ENCODE assay signal across 38 cellular contexts in the genomic region with DNA sequence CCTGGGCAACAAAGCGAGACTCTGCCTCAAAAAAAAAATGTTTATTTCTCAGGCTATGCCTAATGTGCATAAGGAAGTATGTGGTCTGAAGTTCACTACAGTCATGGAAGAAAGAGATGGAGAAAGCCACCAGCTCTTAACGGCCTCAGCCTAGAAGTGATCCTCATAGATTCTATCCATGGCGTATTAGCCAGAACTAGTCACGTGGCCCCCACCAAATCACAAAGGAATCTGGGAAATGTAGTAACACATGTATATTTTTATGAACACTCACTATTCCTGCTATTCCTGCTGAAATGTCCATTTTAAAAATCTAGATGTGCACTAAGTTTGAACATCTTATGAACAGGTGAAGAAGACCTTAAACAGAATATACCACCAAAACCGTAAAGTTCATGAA. TPM values are rescaled to one million over a fixed set of nuclear protein-coding genes. Genes with fewer than 3 reads are reported as not detected.
"Had no signal": no experiment of that assay in that cellular context is flagged by ENCODE, and none has a peak within 500 bp of the region (broad histone marks: within the 10 kb centered on the region; RNA-seq: fewer than 3 reads in every experiment).

No MANE protein-coding gene starts in this region.

- H3K27ac ChIP-seq: adrenal gland, body of pancreas, brain microvascular endothelial cell, breast epithelium, cardiac muscle cell had no signal

- H3K4me1 ChIP-seq: adrenal gland, breast epithelium had no signal

- DNase-seq: activated effector memory CD4-positive, alpha-beta T cell treated with anti-CD3 and anti-CD28 coated beads, Interleukin-2, amount 50 U/mL, for 16 hours; activated effector memory CD4-positive, alpha-beta T cell treated with Interleukin-2 at 50 U/mL for 16 hours; activated gamma-delta T cell; activated gamma-delta T cell treated with Interleukin-2 at 50 U/mL for 16 hours; activated naive CD4-positive, alpha-beta T cell; activated naive CD4-positive, alpha-beta T cell treated with anti-CD3 and anti-CD28 coated beads for 36 hours; activated naive CD4-positive, alpha-beta T cell treated with anti-CD3 and anti-CD28 coated beads, Interleukin-2, amount 10 ng/mL, durations not matched to agents 7 days and 5 days; activated naive CD4-positive, alpha-beta T cell treated with anti-CD3 and anti-CD28 coated beads, Interleukin-2, amount 50 U/mL, for 16 hours; activated naive CD4-positive, alpha-beta T cell treated with Interleukin-2 at 50 U/mL for 16 hours; activated naive CD8-positive, alpha-beta T cell treated with anti-CD3 and anti-CD28 coated beads for 36 hours; activated naive CD8-positive, alpha-beta T cell treated with anti-CD3 and anti-CD28 coated beads, Interleukin-2, amount 10 ng/mL, durations not matched to agents 7 days and 5 days; activated naive CD8-positive, alpha-beta T cell treated with anti-CD3 and anti-CD28 coated beads, Interleukin-2, amount 50 U/mL, for 24 hours; activated T-cell treated with anti-CD3 and anti-CD28 coated beads, Interleukin-2, amount 50 U/mL, for 1 hour; activated T-cell treated with anti-CD3 and anti-CD28 coated beads, Interleukin-2, amount 50 U/mL, for 24 hours; activated T-cell treated with anti-CD3 and anti-CD28 coated beads, Interleukin-2, amount 50 U/mL, for 4 hours; activated T-cell treated with anti-CD3 and anti-CD28 coated beads, Interleukin-2, amount 50 U/mL, for 48 hours; activated T-cell treated with anti-CD3 and anti-CD28 coated beads, Interleukin-2, amount 50 U/mL, for 72 hours; adrenal gland; amniotic stem cell; amygdala; anterior cingulate cortex; aorta; body of pancreas; brain microvascular endothelial cell; caudate nucleus; central memory CD4-positive, alpha-beta T cell; cerebellar nuclear complex had no signal

- H3K27me3 ChIP-seq: adrenal gland, ascending aorta, body of pancreas, brain microvascular endothelial cell, breast epithelium, cardiac muscle cell had no signal

- FAIRE-seq: astrocyte, bronchial epithelial cell had no signal

- H3K36me3 ChIP-seq: adrenal gland, ascending aorta, brain microvascular endothelial cell, breast epithelium, cardiac muscle cell had no signal

- H3K9me3 ChIP-seq: adrenal gland, ascending aorta, body of pancreas, breast epithelium had no signal

- ATAC-seq: activated naive CD4-positive, alpha-beta T cell treated with anti-CD3 and anti-CD28 coated beads, Interleukin-2, amount 50 U/mL, for 72 hours; activated naive CD8-positive, alpha-beta T cell treated with anti-CD3 and anti-CD28 coated beads, Interleukin-2, amount 50 U/mL, for 24 hours; activated T-cell treated with anti-CD3 and anti-CD28 coated beads, Interleukin-2, amount 50 U/mL, for 4 hours; activated T-cell treated with anti-CD3 and anti-CD28 coated beads, Interleukin-2, amount 50 U/mL, for 72 hours; activated T-helper 17 cell treated with anti-CD3 and anti-CD28 coated beads, Interleukin-2, amount 50 U/mL, for 72 hours; body of pancreas had no signal

- H3K4me3 ChIP-seq: adrenal gland, ascending aorta, body of pancreas, breast epithelium, cardiac muscle cell had no signal

RNA-seq across cellular contexts. Expression of gene MTTP, which starts 33.8 kb away (rescaled TPM):
- total RNA-seq: activated T-cell treated with anti-CD3 and anti-CD28 coated beads, Interleukin-2, amount 50 U/mL, for 4 hours; activated T-helper 1 cell treated with anti-CD3 and anti-CD28 coated beads, Interleukin-12 subunit alpha, Interleukin-12 subunit beta, Interleukin-2, Interleukin-4 antibody, amounts not matched to agents 30 ng/mL and 10 ng/mL and 1 ng/mL, durations not matched to agents 14 hours and 24 hours and 36 hours; activated T-helper 2 cell treated with anti-CD3 and anti-CD28 coated beads, Interferon-gamma antibody, Interleukin-2, Interleukin-4, amounts not matched to agents 10 μg/mL and 5 μg/mL and 100 μg/mL, durations not matched to agents 14 hours and 24 hours and 36 hours; body of pancreas; chondrocyte had no signal

RNA-seq across cellular contexts. Expression of gene TRMT10A, which starts 44.6 kb away (rescaled TPM):
- total RNA-seq: ascending aorta had no signal

RNA-seq across cellular contexts. Expression of gene C4orf54, which starts 49.2 kb away (rescaled TPM):
- total RNA-seq: activated naive CD4-positive, alpha-beta T cell treated with anti-CD3 and anti-CD28 coated beads for 36 hours; activated naive CD4-positive, alpha-beta T cell treated with anti-CD3 and anti-CD28 coated beads, Interleukin-2, amount 50 U/mL, for 72 hours; activated naive CD8-positive, alpha-beta T cell treated with anti-CD3 and anti-CD28 coated beads for 36 hours; activated naive CD8-positive, alpha-beta T cell treated with anti-CD3 and anti-CD28 coated beads, Interleukin-2, amount 10 ng/mL, durations not matched to agents 7 days and 5 days; activated T-cell treated with anti-CD3 and anti-CD28 coated beads, Interleukin-2, amount 50 U/mL, for 4 hours; activated T-cell treated with anti-CD3 and anti-CD28 coated beads, Interleukin-2, amount 50 U/mL, for 72 hours; activated T-helper 1 cell treated with anti-CD3 and anti-CD28 coated beads, Interleukin-12 subunit alpha, Interleukin-12 subunit beta, Interleukin-2, Interleukin-4 antibody, amounts not matched to agents 30 ng/mL and 10 ng/mL and 1 ng/mL, durations not matched to agents 14 hours and 24 hours and 36 hours; activated T-helper 17 cell treated with anti-CD3 and anti-CD28 coated beads, Interleukin-2, amount 50 U/mL, for 72 hours; activated T-helper 2 cell treated with anti-CD3 and anti-CD28 coated beads, Interferon-gamma antibody, Interleukin-2, Interleukin-4, amounts not matched to agents 10 μg/mL and 5 μg/mL and 100 μg/mL, durations not matched to agents 14 hours and 24 hours and 36 hours; ascending aorta; astrocyte; breast epithelium; cerebellum; chondrocyte had no signal
- polyA plus RNA-seq: cardiac muscle cell had no signal
